ENCODE assay signal across 8 cellular contexts in the genomic region with DNA sequence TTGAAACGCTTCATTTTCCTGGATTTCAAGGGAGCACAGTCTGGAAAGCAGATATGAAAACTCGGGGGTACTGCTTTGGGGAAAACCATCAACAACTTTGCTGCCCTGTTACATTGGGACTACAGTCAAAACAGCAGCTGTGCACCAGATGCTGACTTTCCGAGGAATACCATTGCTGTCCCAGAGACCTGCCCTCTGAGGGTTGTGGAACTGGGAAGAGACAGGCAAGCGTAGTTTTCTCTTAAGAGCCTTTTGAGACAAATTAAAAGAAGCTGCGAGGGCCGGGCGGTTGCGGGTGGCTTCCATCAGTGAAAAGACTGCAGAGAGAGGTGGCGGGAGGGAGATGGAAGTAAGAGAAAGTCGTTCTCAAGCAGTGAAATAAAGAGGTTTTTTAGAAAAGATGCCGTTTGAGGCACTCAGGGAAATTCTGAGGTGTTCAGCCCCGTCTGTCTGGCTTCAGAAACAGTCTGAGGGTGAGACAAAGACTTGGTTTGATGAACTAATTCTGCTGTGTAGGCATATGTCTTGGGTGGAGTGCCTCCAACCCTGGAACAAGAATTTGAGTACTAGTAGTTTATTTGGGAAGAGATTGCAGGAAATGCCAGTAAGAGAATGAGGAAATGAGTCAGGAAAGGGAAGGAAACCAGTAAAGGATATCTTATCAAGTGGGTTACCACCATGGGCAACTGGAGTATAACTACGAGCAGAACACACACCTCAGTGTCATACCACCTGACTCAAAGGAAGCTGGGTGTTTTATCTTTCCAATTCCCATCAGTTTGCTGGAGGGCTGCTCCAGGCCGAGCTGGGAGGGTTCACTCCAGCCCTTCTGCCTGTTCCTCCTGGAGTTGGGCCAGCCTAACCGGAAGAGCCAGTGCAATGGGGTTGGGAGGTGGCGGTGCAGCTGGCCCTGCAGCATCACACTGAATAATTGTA.
DNase-seq lines count a peak whose midpoint lies in the region; ATAC-seq and TF ChIP-seq lines count a peak whose summit lies in the region.

No MANE protein-coding gene starts in this region.

- peak overlapping the region; percentile 51 to 83 (median 67) for H3K27ac ChIP-seq in heart right ventricle
- peak overlapping the region; percentile 64 to 83 (median 74) for H3K27ac ChIP-seq in sigmoid colon

- H3K4me3 Mint-ChIP-seq in activated CD4-positive, alpha-beta memory T cell treated with anti-CD3 and anti-CD28 coated beads for 36 hours: no peak overlapping the region

- no peak for TF ChIP-seq CTCF in heart right ventricle (IDR thresholded peaks at IDR 0.05)
- no peak for TF ChIP-seq CTCF in sigmoid colon (IDR thresholded peaks at IDR 0.05)

- CTCF ChIA-PET in activated CD4-positive, alpha-beta memory T cell treated with anti-CD3 and anti-CD28 coated beads for 36 hours (lab: Charles Lee): no interaction called here

- POLR2A ChIA-PET in activated CD4-positive, alpha-beta memory T cell treated with anti-CD3 and anti-CD28 coated beads for 36 hours (lab: Charles Lee): interaction anchor here (0.9 to 1.9 kb wide), 4 partner anchors 15 to 75 kb away, joined by 3 to 8 read pairs (median 4); a partner anchor contains a TSS

- H3K27me3 Mint-ChIP-seq in activated CD4-positive, alpha-beta memory T cell treated with anti-CD3 and anti-CD28 coated beads for 36 hours: no peaks in the 10 kb centered on the region

- no peak for TF ChIP-seq EP300 in sigmoid colon (IDR thresholded peaks at IDR 0.05)

- peaks cover 86% of the 10 kb centered on the region for H3K4me1 Mint-ChIP-seq in activated CD4-positive, alpha-beta memory T cell treated with anti-CD3 and anti-CD28 coated beads for 36 hours (ENCODE audit: low read depth)

- intact Hi-C loops in activated CD4-positive, alpha-beta memory T cell treated with anti-CD3 and anti-CD28 coated beads for 36 hours (cut with micrococcal nuclease): loop anchor here (1.0 to 2.0 kb wide), 2 partner anchors 15 to 37 kb away; no protein-coding TSS in a partner anchor
- intact Hi-C loops in heart right ventricle (cut with DNase I): loop anchor here in 6 of 10 donors (5.0 to 10.0 kb wide), 6 partner anchors 54 to 387 kb away; a partner anchor contains a TSS
- intact Hi-C loops in sigmoid colon (cut with DNase I): no loop called here

- H3K36me3 ChIP-seq in heart right ventricle (peaks cover 0 to 89% (median 25%) of the 10 kb centered on the region in 9 donors), sigmoid colon (peaks cover 0 to 33% (median 9%) of the 10 kb centered on the region in 4 donors)

- DNase-seq in ELR (ENCODE audit: low read depth) (peak; percentile 75), heart right ventricle (peak; percentile 57 to 67), sigmoid colon (peak; percentile 84), DMS153 (lab: John Stamatoyannopoulos, UW) (no peak), NCI-H187 treated with DMSO at 0.1 percent for 48 hours (lab: John Stamatoyannopoulos, UW) (no peak)
- no peak for DNase-seq in activated CD4-positive, alpha-beta memory T cell treated with anti-CD3 and anti-CD28 coated beads for 36 hours

- H3K9me3 Mint-ChIP-seq in activated CD4-positive, alpha-beta memory T cell treated with anti-CD3 and anti-CD28 coated beads for 36 hours: no peaks in the 10 kb centered on the region

- H3K27me3 ChIP-seq in heart right ventricle (no peaks in the 10 kb centered on the region), sigmoid colon (no peaks in the 10 kb centered on the region)

- 48 to 50% methylated on average over 16 of the region's 16 CpGs for WGBS in heart right ventricle, 2 donors
- WGBS in sigmoid colon, 2 donors: 68 to 79% methylated on average over 16 of the region's 16 CpGs

- H3K4me3 ChIP-seq in heart right ventricle (peak overlapping the region in 1 of 10 donors; percentile 20), sigmoid colon (no peak overlapping the region)

- H3K4me1 ChIP-seq in heart right ventricle (peaks cover 17 to 97% (median 89%) of the 10 kb centered on the region in 9 donors), sigmoid colon (peaks cover 0 to 94% (median 87%) of the 10 kb centered on the region in 4 donors)

- TF ChIP-seq POLR2A in sigmoid colon (IDR thresholded peaks at IDR 0.05): no peak

- peak; percentile 71 to 83 (median 80) for ATAC-seq in heart right ventricle
- ATAC-seq in HG03097 (IDR thresholded peaks at IDR 0.05; ENCODE audit: low FRiP score, unreplicated experiment): no peak
- no peak for ATAC-seq in GM19467 (IDR thresholded peaks at IDR 0.05; ENCODE audit: unreplicated experiment)

- H3K9me3 ChIP-seq in heart right ventricle: no peaks in the 10 kb centered on the region
- H3K9me3 ChIP-seq in sigmoid colon: no peaks in the 10 kb centered on the region

- H3K27ac Mint-ChIP-seq in activated CD4-positive, alpha-beta memory T cell treated with anti-CD3 and anti-CD28 coated beads for 36 hours: peak overlapping the region; percentile 65

- peaks cover 58% of the 10 kb centered on the region for H3K36me3 Mint-ChIP-seq in activated CD4-positive, alpha-beta memory T cell treated with anti-CD3 and anti-CD28 coated beads for 36 hours

Comparison
In these comparisons a context has a peak if more than half of its experiments do, and no peak if none do; other contexts are left out.
1. DNase-seq: peak in ELR (single experiment), heart right ventricle (2 of 2) and sigmoid colon (single experiment); none in activated CD4-positive, alpha-beta memory T cell treated with anti-CD3 and anti-CD28 coated beads for 36 hours (single experiment), DMS153 (single experiment) and NCI-H187 treated with DMSO at 0.1 percent for 48 hours (single experiment).
2. ATAC-seq: peak in heart right ventricle (8 of 8); none in HG03097 (single experiment) and GM19467 (single experiment).